In genomic region chr3:50088725-50089602, GRCh38 we compare ENCODE assay signal across 1 cellular context.
TF ChIP-seq lines count a peak whose summit lies in the region.

Gene RBM5, plus strand, starts transcription at chr3:50088919. Its CDS starts 1,516 bp downstream, at chr3:50090435.

TF ChIP-seq in K562, 482 proteins besides CTCF, POLR2A, EP300 and RAD21 (continued from another document and continues in another):
- 0 out of 2 replicates have a peak, but pooled peaks have one; percentile 31 for TF ChIP-seq ETS1 (conservative IDR thresholded peaks at IDR 0.05; ENCODE audit: control insufficient read depth, low read depth, low read length)
- TF ChIP-seq KDM5B (IDR thresholded peaks at IDR 0.05; ENCODE audit: insufficient replicate concordance, low read depth, low read length) = peak; percentile 73
- no peak for TF ChIP-seq NR4A1 (CRISPR knock-in tag; IDR thresholded peaks at IDR 0.05)
- TF ChIP-seq NR4A1 (tag; IDR thresholded peaks at IDR 0.05) = no peak
- TF ChIP-seq THRB (CRISPR knock-in tag; conservative IDR thresholded peaks at IDR 0.05) = no peak
- TF ChIP-seq CREB1 (IDR thresholded peaks at IDR 0.05) = peak; percentile 19; the same call in 1 of the 2 replicates
- peak; percentile 36; the same call in 1 of the 2 replicates for TF ChIP-seq CREB1 (CRISPR knock-in tag; IDR thresholded peaks at IDR 0.05)
- no peak for TF ChIP-seq PBX2 (CRISPR knock-in tag; IDR thresholded peaks at IDR 0.05; ENCODE audit: low read depth)
- 0 out of 2 replicates have a peak, but pooled peaks have one; percentile 31 for TF ChIP-seq PBX2 (tag; conservative IDR thresholded peaks at IDR 0.05; ENCODE audit: low read depth)
- no peak for TF ChIP-seq RBM34 (IDR thresholded peaks at IDR 0.05; ENCODE audit: borderline replicate concordance, insufficient read depth, low read length)
- TF ChIP-seq CHD1 (IDR thresholded peaks at IDR 0.05; ENCODE audit: low read length) = peak; percentile 93
- 0 out of 4 replicates have a peak, but pooled peaks of 1 of the 2 experiments have one; percentile 15 for TF ChIP-seq UBTF (IDR thresholded peaks at IDR 0.05; ENCODE audit: borderline replicate concordance in 1 of 2, low read depth in 2 of 2, low read length in 2 of 2)
- TF ChIP-seq TAF9B (IDR thresholded peaks at IDR 0.05; ENCODE audit: partially characterized antibody) = peak; percentile 63
- TF ChIP-seq C11orf30 (IDR thresholded peaks at IDR 0.05; ENCODE audit: low read depth) = no peak
- TF ChIP-seq ZNF347 (CRISPR knock-in tag; IDR thresholded peaks at IDR 0.05; ENCODE audit: low read depth) = no peak
- TF ChIP-seq SP1 (CRISPR knock-in tag; IDR thresholded peaks at IDR 0.05) = peak; percentile 66
- peak; percentile 91 for TF ChIP-seq BRD4 (IDR thresholded peaks at IDR 0.05)
- no peak for TF ChIP-seq ZNF561 (CRISPR knock-in tag; conservative IDR thresholded peaks at IDR 0.05)
- peak; percentile 36; the same call in 1 of the 2 replicates for TF ChIP-seq GABPB1 (CRISPR knock-in tag; IDR thresholded peaks at IDR 0.05)
- no peak for TF ChIP-seq BRCA1 (IDR thresholded peaks at IDR 0.05)
- 0 out of 2 replicates have a peak, but pooled peaks have one; percentile 36 for TF ChIP-seq BRCA1 (CRISPR knock-in tag; IDR thresholded peaks at IDR 0.05)
- TF ChIP-seq MTA3 (IDR thresholded peaks at IDR 0.05; ENCODE audit: borderline replicate concordance) = 0 out of 2 replicates have a peak, but pooled peaks have one; percentile 3
- TF ChIP-seq RCOR1 (IDR thresholded peaks at IDR 0.05; ENCODE audit: borderline replicate concordance in 1 of 2, low read depth in 2 of 2, low read length in 2 of 2) = peak in 1 of 2 experiments; percentile 2; a peak in 1 of 4 replicates
- TF ChIP-seq NFRKB (IDR thresholded peaks at IDR 0.05; ENCODE audit: low read depth) = peak; percentile 100
- peak in 1 of 2 experiments; percentile 30; a peak in 1 of 4 replicates for TF ChIP-seq MNT (conservative IDR thresholded peaks at IDR 0.05)
- no peak for TF ChIP-seq ZC3H11A (IDR thresholded peaks at IDR 0.05; ENCODE audit: low read depth, low read length)
- no peak for TF ChIP-seq RBM25 (IDR thresholded peaks at IDR 0.05; ENCODE audit: low read depth, low read length, severe bottlenecking)
- 0 out of 2 replicates have a peak, but pooled peaks have one; percentile 51 for TF ChIP-seq RREB1 (CRISPR knock-in tag; IDR thresholded peaks at IDR 0.05)
- peak; percentile 87 for TF ChIP-seq PHF8 (IDR thresholded peaks at IDR 0.05; ENCODE audit: borderline replicate concordance, low read length)
- TF ChIP-seq HCFC1 (IDR thresholded peaks at IDR 0.05; ENCODE audit: low read depth, low read length) = peak; percentile 81
- no peak for TF ChIP-seq PTBP1 (IDR thresholded peaks at IDR 0.05; ENCODE audit: low read depth, low read length)
- peak; percentile 79 for TF ChIP-seq SUPT5H (IDR thresholded peaks at IDR 0.05)
- TF ChIP-seq SIX5 (IDR thresholded peaks at IDR 0.05; ENCODE audit: borderline replicate concordance in 1 of 2, insufficient read depth in 1 of 2, low read depth in 1 of 2, low read length in 2 of 2) = peak in 1 of 2 experiments; percentile 34; a peak in 1 of 4 replicates
- peak; percentile 72 for TF ChIP-seq POLR2B (IDR thresholded peaks at IDR 0.05; ENCODE audit: low read depth, partially characterized antibody)
- peak; percentile 90 for TF ChIP-seq RBFOX2 (IDR thresholded peaks at IDR 0.05; ENCODE audit: low read depth, low read length)
- TF ChIP-seq ARID4B (CRISPR knock-in tag; IDR thresholded peaks at IDR 0.05) = peak; percentile 73; the same call in 1 of the 2 replicates
- TF ChIP-seq TBP (optimal IDR thresholded peaks at IDR 0.05; ENCODE audit: low read depth, low read length) = peak; percentile 80
- peak; percentile 74 for TF ChIP-seq RBBP5 (IDR thresholded peaks at IDR 0.05; ENCODE audit: borderline replicate concordance, insufficient read depth, low read length, poor library complexity, severe bottlenecking)
- TF ChIP-seq EP400 (IDR thresholded peaks at IDR 0.05) = peak; percentile 78
